In the genomic region with DNA sequence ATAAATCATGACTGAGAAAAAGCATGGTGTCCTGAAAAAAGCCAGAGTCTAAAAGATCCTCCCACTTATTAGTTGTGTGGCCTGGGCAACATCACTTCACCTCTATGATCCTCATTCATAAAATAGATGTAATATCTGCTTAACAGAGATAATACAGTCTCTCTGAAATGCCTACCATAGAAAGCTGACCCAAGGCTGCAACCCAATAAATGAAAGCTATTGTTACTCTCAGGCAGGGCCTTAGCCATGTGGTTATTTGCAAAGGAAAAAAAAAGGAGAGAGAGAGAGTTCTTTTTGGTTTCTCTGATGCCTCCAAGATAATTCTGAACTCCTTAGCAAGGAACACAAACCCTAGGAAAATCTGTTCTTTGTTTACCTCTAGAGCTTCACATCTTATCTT, we compare ENCODE assay signal across 17 cellular contexts. TPM values are rescaled to one million over a fixed set of nuclear protein-coding genes. Genes with fewer than 3 reads are reported as not detected.
A peak's percentile ranks its signal among the peaks of the same experiment; 100 is the strongest.
DNase-seq lines count a peak whose midpoint lies in the region; ATAC-seq and TF ChIP-seq lines count a peak whose summit lies in the region.
"Had no signal": no experiment of that assay in that cellular context is flagged by ENCODE, and none has a peak within 500 bp of the region (broad histone marks: within the 10 kb centered on the region; RNA-seq: fewer than 3 reads in every experiment).

No MANE protein-coding gene starts in this region.

- H3K9me3 ChIP-seq in psoas muscle (no peaks in the 10 kb centered on the region), BE2C (no peaks in the 10 kb centered on the region)
- H3K9me3 ChIP-seq: BLaER1 treated with 17β-estradiol and CSF1 and Interleukin-3, amounts not matched to agents 10 nM and 100 nM had no signal

- H3K27me3 ChIP-seq in psoas muscle (ENCODE audit: insufficient read depth in 3 of 3, low read length in 2 of 3) (no peaks in the 10 kb centered on the region), BE2C (no peaks in the 10 kb centered on the region)
- H3K27me3 ChIP-seq: BLaER1 treated with 17β-estradiol and CSF1 and Interleukin-3, amounts not matched to agents 10 nM and 100 nM had no signal

- peaks cover 6% of the 10 kb centered on the region for H3K4me1 ChIP-seq in psoas muscle
- no peaks in the 10 kb centered on the region for H3K4me1 ChIP-seq in BE2C
- H3K4me1 ChIP-seq: BLaER1 treated with 17β-estradiol and CSF1 and Interleukin-3, amounts not matched to agents 10 nM and 100 nM had no signal

- TF ChIP-seq CTCF in psoas muscle (IDR thresholded peaks at IDR 0.05) (no peak), BE2C (IDR thresholded peaks at IDR 0.05; ENCODE audit: low read depth, low read length) (no peak)

- intact Hi-C loops in psoas muscle (cut with DNase I), result no loop called here

- H3K4me3 ChIP-seq in psoas muscle (no peak overlapping the region), BE2C (ENCODE audit: low read depth, low read length) (no peak overlapping the region)
- H3K4me3 ChIP-seq: BLaER1 treated with 17β-estradiol and CSF1 and Interleukin-3, amounts not matched to agents 10 nM and 100 nM had no signal

- H3K27ac ChIP-seq in angular gyrus (ENCODE audit: low read depth, low read length) (peak overlapping the region; percentile 75), psoas muscle (peak overlapping the region; percentile 27)
- H3K27ac ChIP-seq: BLaER1 treated with 17β-estradiol and CSF1 and Interleukin-3, amounts not matched to agents 10 nM and 100 nM had no signal

- ATAC-seq in psoas muscle (no peak), GM19324 (IDR thresholded peaks at IDR 0.05; ENCODE audit: low FRiP score, unreplicated experiment) (no peak)

- DNase-seq in COLO829 (ENCODE audit: low spot score) (peak; percentile 39), globus pallidus (ENCODE audit: low spot score) (peak; percentile 75), psoas muscle (no peak), NCI-H1417 treated with DMSO at 0.1 percent for 48 hours (lab: John Stamatoyannopoulos, UW) (no peak), BE2C (no peak)
- no peak for DNase-seq in effector CD8-positive, alpha-beta T cell (lab: John Stamatoyannopoulos, UW)
- DNase-seq: 8988T; AML-193; CD4-positive, alpha-beta T cell; DMS153; DND-41; GDM1; HCEC 1CT; IMR-90 had no signal

- H3K36me3 ChIP-seq in psoas muscle (ENCODE audit: insufficient read depth in 1 of 2, low read depth in 1 of 2) (peaks cover 5 to 64% of the 10 kb centered on the region in 2 donors), BE2C (no peaks in the 10 kb centered on the region; the same call in 1 of the 2 replicates)
- H3K36me3 ChIP-seq: BLaER1 treated with 17β-estradiol and CSF1 and Interleukin-3, amounts not matched to agents 10 nM and 100 nM had no signal

RNA-seq across cellular contexts. Expression of gene FAM13C, which starts 7.9 kb away (rescaled TPM):
- total RNA-seq in psoas muscle, result 10 to 100 TPM in 3 of 4 donors, 1 to 10 TPM in 1; 1.0 to 14.3 (median 13.3) TPM
- 10 to 100 TPM in 1 of 3 donors, 1 to 10 TPM in 2; 1.4 to 31.7 (median 6.5) TPM for polyA plus RNA-seq in psoas muscle
- polyA plus RNA-seq in BE2C (2012; ENCODE audit: insufficient read depth, insufficient read length, low read depth), result 16.1 TPM
- total RNA-seq: CD4-positive, alpha-beta T cell had no signal

Comparison
In these comparisons a context has a peak if more than half of its experiments do, and no peak if none do; other contexts are left out.
1. DNase-seq: peak in COLO829 (single experiment) and globus pallidus (single experiment); none in psoas muscle (0 of 2), NCI-H1417 treated with DMSO at 0.1 percent for 48 hours (single experiment), BE2C (single experiment) and effector CD8-positive, alpha-beta T cell (single experiment).